Comparison of ENCODE assay signal across 8 cellular contexts in genomic region chr12:6553051-6553868, GRCh38. TPM values are rescaled to one million over a fixed set of nuclear protein-coding genes. Genes with fewer than 3 reads are reported as not detected.
DNase-seq lines count a peak whose midpoint lies in the region; ATAC-seq, FAIRE-seq and TF ChIP-seq lines count a peak whose summit lies in the region.

No MANE protein-coding gene starts in this region.

- H3K27me3 Mint-ChIP-seq in activated CD4-positive, alpha-beta memory T cell treated with anti-CD3 and anti-CD28 coated beads for 36 hours: no peaks in the 10 kb centered on the region

- H3K4me3 ChIP-seq in cardiac muscle cell: no peak overlapping the region
- peak overlapping the region; percentile 54 to 89 for H3K4me3 ChIP-seq in stomach smooth muscle (ENCODE audit: low read length in 2 of 2)

- H3K4me1 ChIP-seq in cardiac muscle cell (ENCODE audit: low read depth): peaks cover 34% of the 10 kb centered on the region
- H3K4me1 ChIP-seq in stomach smooth muscle (ENCODE audit: control insufficient read depth, insufficient read depth, low read length): peaks cover 63% of the 10 kb centered on the region

- H3K9me3 Mint-ChIP-seq in activated CD4-positive, alpha-beta memory T cell treated with anti-CD3 and anti-CD28 coated beads for 36 hours: no peaks in the 10 kb centered on the region

- no peak for TF ChIP-seq CTCF in cardiac muscle cell (IDR thresholded peaks at IDR 0.05; ENCODE audit: low read depth, low read length)

- ATAC-seq in GM19395 (IDR thresholded peaks at IDR 0.05; ENCODE audit: unreplicated experiment): no peak
- no peak for ATAC-seq in GM19452 (IDR thresholded peaks at IDR 0.05; ENCODE audit: unreplicated experiment)
- ATAC-seq in GM18502 (IDR thresholded peaks at IDR 0.05; ENCODE audit: poor library complexity, unreplicated experiment): no peak

- H3K36me3 ChIP-seq in cardiac muscle cell (peaks cover 4% of the 10 kb centered on the region), stomach smooth muscle (ENCODE audit: control insufficient read depth in 2 of 2, insufficient read depth in 2 of 2, low read length in 2 of 2) (peaks cover 12 to 24% of the 10 kb centered on the region in 2 donors)

- no peak for DNase-seq in H54 (ENCODE audit: insufficient read length, low spot score)
- no peak for DNase-seq in activated CD4-positive, alpha-beta memory T cell treated with anti-CD3 and anti-CD28 coated beads for 36 hours
- peak in 1 of 2 donors; percentile 80 for DNase-seq in cardiac muscle cell (ENCODE audit: low read depth in 1 of 2, low spot score in 1 of 2)
- DNase-seq in DMS53 (lab: John Stamatoyannopoulos, UW): no peak

- POLR2A ChIA-PET in activated CD4-positive, alpha-beta memory T cell treated with anti-CD3 and anti-CD28 coated beads for 36 hours (lab: Charles Lee): interaction anchor here (0.6 to 6.0 kb wide), 4 partner anchors 9 to 21 kb away, joined by 3 to 54 read pairs (median 5); partner anchors contain the start of gene GAPDH

- peaks cover 38% of the 10 kb centered on the region for H3K4me1 Mint-ChIP-seq in activated CD4-positive, alpha-beta memory T cell treated with anti-CD3 and anti-CD28 coated beads for 36 hours (ENCODE audit: low read depth)

- H3K36me3 Mint-ChIP-seq in activated CD4-positive, alpha-beta memory T cell treated with anti-CD3 and anti-CD28 coated beads for 36 hours: peaks cover 19% of the 10 kb centered on the region

- H3K27me3 ChIP-seq in cardiac muscle cell (no peaks in the 10 kb centered on the region), stomach smooth muscle (ENCODE audit: control insufficient read depth in 1 of 2, insufficient read depth in 2 of 2, low read length in 2 of 2) (no peaks in the 10 kb centered on the region)

- H3K27ac ChIP-seq in cardiac muscle cell: peak overlapping the region; percentile 87
- H3K27ac ChIP-seq in stomach smooth muscle (ENCODE audit: low read length): peak overlapping the region; percentile 96

- intact Hi-C loops in activated CD4-positive, alpha-beta memory T cell treated with anti-CD3 and anti-CD28 coated beads for 36 hours (cut with micrococcal nuclease): no loop called here

- TF ChIP-seq POLR2A in H54 (IDR thresholded peaks at IDR 0.05; ENCODE audit: low read depth, low read length): peak; percentile 15; the same call in 1 of the 2 replicates

- CTCF ChIA-PET in activated CD4-positive, alpha-beta memory T cell treated with anti-CD3 and anti-CD28 coated beads for 36 hours (lab: Charles Lee): interaction anchor here (0.6 to 6.7 kb wide), 22 partner anchors 9 to 320 kb away, joined by 3 to 52 read pairs (median 5); partner anchors contain the start of genes GAPDH, SPSB2, USP5 and VAMP1

- H3K27ac Mint-ChIP-seq in activated CD4-positive, alpha-beta memory T cell treated with anti-CD3 and anti-CD28 coated beads for 36 hours: no peak overlapping the region

- H3K9ac ChIP-seq in stomach smooth muscle (ENCODE audit: low read length in 2 of 2): peak overlapping the region; percentile 62 to 84

- no peak for FAIRE-seq in H54 (lab: Jason Lieb, UNC)

- H3K4me3 Mint-ChIP-seq in activated CD4-positive, alpha-beta memory T cell treated with anti-CD3 and anti-CD28 coated beads for 36 hours: peak overlapping the region; percentile 48

- H3K9me3 ChIP-seq in cardiac muscle cell (ENCODE audit: low read depth): no peaks in the 10 kb centered on the region
- no peaks in the 10 kb centered on the region for H3K9me3 ChIP-seq in stomach smooth muscle (ENCODE audit: control insufficient read depth in 2 of 2, low read length in 2 of 2)

RNA-seq across cellular contexts. Expression of gene IFFO1, which starts 2.6 kb away (rescaled TPM):
- 10 to 100 TPM; 10.9 to 12.4 TPM for total RNA-seq in activated CD4-positive, alpha-beta memory T cell treated with anti-CD3 and anti-CD28 coated beads for 36 hours
- total RNA-seq in cardiac muscle cell: 18.0 and 29.0 TPM in 2 replicates
- 25.4 and 28.4 TPM in 2 replicates for polyA plus RNA-seq in cardiac muscle cell

RNA-seq across cellular contexts. Expression of gene NOP2, which starts 14.8 kb away (rescaled TPM):
- 10 to 100 TPM; 74.9 to 82.2 TPM for total RNA-seq in activated CD4-positive, alpha-beta memory T cell treated with anti-CD3 and anti-CD28 coated beads for 36 hours
- total RNA-seq in cardiac muscle cell: 20.4 and 45.5 TPM in 2 replicates
- polyA plus RNA-seq in cardiac muscle cell: 36.2 and 38.2 TPM in 2 replicates

RNA-seq across cellular contexts. Expression of gene GAPDH, which starts 18.9 kb away (rescaled TPM):
- 1,000 to 10,000 TPM; 5,823 to 5,836 TPM for total RNA-seq in activated CD4-positive, alpha-beta memory T cell treated with anti-CD3 and anti-CD28 coated beads for 36 hours
- 8,013 and 12,904 TPM in 2 replicates for total RNA-seq in cardiac muscle cell
- polyA plus RNA-seq in cardiac muscle cell: 11,564 and 14,299 TPM in 2 replicates

RNA-seq across cellular contexts. Expression of gene CHD4, which starts 53.9 kb away (rescaled TPM):
- total RNA-seq in activated CD4-positive, alpha-beta memory T cell treated with anti-CD3 and anti-CD28 coated beads for 36 hours: 100 to 1,000 TPM; 302 to 305 TPM
- 363 and 580 TPM in 2 replicates for total RNA-seq in cardiac muscle cell
- polyA plus RNA-seq in cardiac muscle cell: 155 and 204 TPM in 2 replicates

RNA-seq across cellular contexts. Expression of gene NCAPD2, which starts 59.4 kb away (rescaled TPM):
- 100 to 1,000 TPM; 192 to 196 TPM for total RNA-seq in activated CD4-positive, alpha-beta memory T cell treated with anti-CD3 and anti-CD28 coated beads for 36 hours
- 134 and 156 TPM in 2 replicates for total RNA-seq in cardiac muscle cell
- polyA plus RNA-seq in cardiac muscle cell: 20.2 and 70.7 TPM in 2 replicates
